ENCODE assay signal across 28 cellular contexts in genomic region chr1:183508694-183509093, GRCh38.
"Had no signal": no experiment of that assay in that cellular context is flagged by ENCODE, and none has a peak within 500 bp of the region (broad histone marks: within the 10 kb centered on the region; RNA-seq: fewer than 3 reads in every experiment).

No MANE protein-coding gene starts in this region.

- H3K9me3 Mint-ChIP-seq: naive B cell; natural killer cell; nephron progenitor cell; neural progenitor cell; stimulated activated memory B cell treated with anti-CD40 and anti-IgM and Interleukin-4, amounts not matched to agents 10 μg/mL and 1 μg/mL and 100 μg/mL, for 72 hours; stimulated activated naive CD8-positive, alpha-beta T cell treated with anti-CD3 and anti-CD28 coated beads, Interleukin-15, amount 100 ng/mL, for 72 hours; type B pancreatic cell had no signal

- H3K27ac Mint-ChIP-seq: naive B cell; natural killer cell; nephron progenitor cell; neural progenitor cell; progenitor cell of endocrine pancreas; stimulated activated memory B cell treated with anti-CD40 and anti-IgM and Interleukin-4, amounts not matched to agents 10 μg/mL and 1 μg/mL and 100 μg/mL, for 72 hours; stimulated activated naive CD8-positive, alpha-beta T cell treated with anti-CD3 and anti-CD28 coated beads, Interleukin-15, amount 100 ng/mL, for 72 hours; type B pancreatic cell had no signal

- ATAC-seq: left colon; left lung; lower lobe of right lung; natural killer cell; right lobe of liver; stimulated activated memory B cell treated with anti-CD40 and anti-IgM and Interleukin-4, amounts not matched to agents 10 μg/mL and 1 μg/mL and 100 μg/mL, for 72 hours; stimulated activated naive CD8-positive, alpha-beta T cell treated with anti-CD3 and anti-CD28 coated beads, Interleukin-15, amount 100 ng/mL, for 72 hours had no signal

- H3K27me3 Mint-ChIP-seq: naive B cell; progenitor cell of endocrine pancreas; stimulated activated memory B cell treated with anti-CD40 and anti-IgM and Interleukin-4, amounts not matched to agents 10 μg/mL and 1 μg/mL and 100 μg/mL, for 72 hours; stimulated activated naive CD8-positive, alpha-beta T cell treated with anti-CD3 and anti-CD28 coated beads, Interleukin-15, amount 100 ng/mL, for 72 hours; type B pancreatic cell had no signal

- H3K4me3 Mint-ChIP-seq: natural killer cell; nephron progenitor cell; neural progenitor cell; stimulated activated memory B cell treated with anti-CD40 and anti-IgM and Interleukin-4, amounts not matched to agents 10 μg/mL and 1 μg/mL and 100 μg/mL, for 72 hours; stimulated activated naive CD8-positive, alpha-beta T cell treated with anti-CD3 and anti-CD28 coated beads, Interleukin-15, amount 100 ng/mL, for 72 hours; type B pancreatic cell had no signal

- H3K4me1 Mint-ChIP-seq: nephron progenitor cell; stimulated activated naive CD8-positive, alpha-beta T cell treated with anti-CD3 and anti-CD28 coated beads, Interleukin-15, amount 100 ng/mL, for 72 hours had no signal

- H3K4me3 ChIP-seq: left lung, lower lobe of right lung, neural progenitor cell, right atrium auricular region, right lobe of liver, smooth muscle cell, tibial nerve, uterus had no signal

- H3K27me3 ChIP-seq: left lung, neural progenitor cell, neutrophil, right atrium auricular region, right lobe of liver, tibial nerve, uterus had no signal

- H3K36me3 Mint-ChIP-seq: naive B cell, natural killer cell, neural progenitor cell had no signal

- DNase-seq: hippocampal formation; kidney; left colon; left lung; lower lobe of right lung; mammary epithelial cell; mesenchymal stem cell; naive B cell; natural killer cell; nephron progenitor cell; occipital lobe; right lobe of liver; stimulated activated CD4-positive, alpha-beta T cell treated with anti-CD3 and anti-CD28 coated beads, Interleukin-1b, Interleukin-23, amount 100 ng/mL, for 48 hours; stimulated activated CD4-positive, alpha-beta T cell treated with anti-CD3 and anti-CD28 coated beads, Interleukin-2, amount 100 ng/mL, for 48 hours; stimulated activated CD4-positive, alpha-beta T cell treated with anti-CD3 and anti-CD28 coated beads, Interleukin-4, amount 100 ng/mL, for 4 hours; stimulated activated CD8-positive, alpha-beta memory T cell treated with anti-CD3 and anti-CD28 coated beads, Interleukin-4, amount 100 ng/mL, for 48 hours; stimulated activated naive CD4-positive, alpha-beta T cell treated with Interleukin-2 at 50 U/mL for 16 hours; stimulated activated naive CD8-positive, alpha-beta T cell treated with anti-CD3 and anti-CD28 coated beads, Interleukin-15, amount 100 ng/mL, for 72 hours; substantia nigra; uterus had no signal

- H3K36me3 ChIP-seq: lower lobe of right lung, neural progenitor cell, right atrium auricular region, right lobe of liver, tibial nerve, uterus had no signal

- FAIRE-seq: kidney had no signal
